ENCODE assay signal across 8 cellular contexts in the genomic region with DNA sequence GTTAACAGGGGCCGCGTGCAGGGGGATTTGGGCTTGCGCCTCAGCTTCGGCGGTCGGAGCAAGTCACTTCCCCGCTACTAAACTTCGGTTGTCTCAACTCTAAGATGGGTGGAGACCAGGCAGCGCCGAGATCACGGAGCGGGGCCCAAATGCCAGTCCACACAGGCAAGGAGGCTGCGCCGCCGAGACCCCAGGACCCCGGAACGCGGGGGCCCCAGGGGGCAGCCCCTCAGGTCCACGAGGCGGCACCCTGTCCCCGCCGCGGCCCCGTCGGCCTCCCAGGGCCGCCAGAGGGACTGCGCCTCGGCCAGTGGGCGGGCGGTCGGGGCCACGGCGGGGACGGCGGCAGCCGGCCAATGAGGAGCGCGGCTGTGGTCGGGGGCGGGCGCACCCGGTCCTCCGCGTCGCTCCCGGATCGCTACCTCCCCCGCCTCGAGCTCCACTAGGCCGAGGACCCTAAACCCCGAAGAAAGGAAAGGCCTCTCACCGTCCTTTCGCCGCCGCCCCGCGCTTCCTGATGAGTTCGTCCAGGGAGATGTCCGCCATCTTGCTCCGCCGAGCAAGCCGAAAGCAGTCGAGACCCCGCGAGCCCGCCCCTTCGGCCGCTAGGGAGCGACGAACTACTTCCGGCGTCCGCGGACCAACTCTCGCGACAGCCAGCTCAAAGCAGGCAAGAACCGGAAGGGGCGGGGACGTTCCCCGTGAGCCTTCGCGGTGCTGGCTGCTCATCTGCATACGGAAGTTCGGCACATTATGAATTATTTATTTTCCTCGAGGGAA. TPM values are rescaled to one million over a fixed set of nuclear protein-coding genes. Genes with fewer than 3 reads are reported as not detected.
DNase-seq lines count a peak whose midpoint lies in the region; ATAC-seq and TF ChIP-seq lines count a peak whose summit lies in the region.

Gene POLDIP3, minus strand, starts transcription at position 572 of the 780 bp plus-strand sequence. Its CDS starts 26 bp downstream, at position 546.

- H3K27me3 Mint-ChIP-seq in activated naive CD8-positive, alpha-beta T cell: no peaks in the 10 kb centered on the region
- H3K27me3 Mint-ChIP-seq in glutamatergic neuron (ENCODE audit: unreplicated experiment) (peaks cover 21% of the 10 kb centered on the region), osteocyte (ENCODE audit: unreplicated experiment) (no peaks in the 10 kb centered on the region)

- H3K4me1 Mint-ChIP-seq in activated naive CD8-positive, alpha-beta T cell (ENCODE audit: low read depth): peaks cover 51% of the 10 kb centered on the region
- H3K4me1 Mint-ChIP-seq in glutamatergic neuron (ENCODE audit: low read depth, unreplicated experiment): peaks cover 12% of the 10 kb centered on the region
- peaks cover 68% of the 10 kb centered on the region for H3K4me1 Mint-ChIP-seq in osteocyte (ENCODE audit: unreplicated experiment)

- peaks cover 8% of the 10 kb centered on the region for H3K36me3 Mint-ChIP-seq in activated naive CD8-positive, alpha-beta T cell
- H3K36me3 Mint-ChIP-seq in glutamatergic neuron (ENCODE audit: unreplicated experiment) (no peaks in the 10 kb centered on the region), osteocyte (ENCODE audit: unreplicated experiment) (peaks cover 13% of the 10 kb centered on the region)

- H3K27ac Mint-ChIP-seq in activated naive CD8-positive, alpha-beta T cell: peak within 1 kb of the TSS; percentile 100
- H3K27ac Mint-ChIP-seq in glutamatergic neuron (ENCODE audit: unreplicated experiment): peak within 1 kb of the TSS; percentile 100
- peak within 1 kb of the TSS; percentile 100 for H3K27ac Mint-ChIP-seq in osteocyte (ENCODE audit: unreplicated experiment)

- no peaks in the 10 kb centered on the region for H3K27me3 ChIP-seq in thymus (ENCODE audit: control insufficient read depth, insufficient read depth)

- under 1% methylated on average over 85 of the region's 85 CpGs for WGBS in thymus

- peak; percentile 100 for DNase-seq in GM12865 (ENCODE audit: low read depth)
- peak; percentile 95 for DNase-seq in NCI-H1105 (lab: John Stamatoyannopoulos, UW)
- DNase-seq in SKM-1 treated with dmso at 0.1 percent for 144 hours (lab: John Stamatoyannopoulos, UW; ENCODE audit: unreplicated experiment): peak; percentile 96
- peak; percentile 99 for DNase-seq in glutamatergic neuron
- peak; percentile 100 for DNase-seq in osteocyte (ENCODE audit: extremely low spot score, unreplicated experiment)

- peak; percentile 78 for ATAC-seq in HG02642 (IDR thresholded peaks at IDR 0.05; ENCODE audit: poor library complexity, unreplicated experiment)

- peaks cover 20% of the 10 kb centered on the region for H3K4me1 ChIP-seq in thymus (ENCODE audit: control insufficient read depth, insufficient read depth, low read length)

- H3K4me3 ChIP-seq in GM12865 (ENCODE audit: low read depth, low read length) (peak within 1 kb of the TSS; percentile 68), thymus (ENCODE audit: low read length) (peak within 1 kb of the TSS; percentile 98)

- H3K36me3 ChIP-seq in thymus (ENCODE audit: control insufficient read depth, insufficient read depth): peaks cover 31% of the 10 kb centered on the region

- H3K27ac ChIP-seq in thymus (ENCODE audit: low read depth): peak within 1 kb of the TSS; percentile 98

- peak within 1 kb of the TSS; percentile 100 for H3K4me3 Mint-ChIP-seq in activated naive CD8-positive, alpha-beta T cell
- H3K4me3 Mint-ChIP-seq in glutamatergic neuron (ENCODE audit: unreplicated experiment): peak within 1 kb of the TSS; percentile 95
- H3K4me3 Mint-ChIP-seq in osteocyte (ENCODE audit: unreplicated experiment): peak within 1 kb of the TSS; percentile 92

- TF ChIP-seq CTCF in GM12865 (IDR thresholded peaks at IDR 0.05; ENCODE audit: insufficient read depth, low read depth, low read length, missing control alignments) (peak; percentile 25), glutamatergic neuron (IDR thresholded peaks at IDR 0.05; ENCODE audit: partially characterized antibody, unreplicated experiment) (peak; percentile 33), osteocyte (IDR thresholded peaks at IDR 0.05) (peak; percentile 30)

- no peaks in the 10 kb centered on the region for H3K9me3 ChIP-seq in thymus (ENCODE audit: control insufficient read depth)

- H3K9me3 Mint-ChIP-seq in activated naive CD8-positive, alpha-beta T cell (ENCODE audit: low read depth): no peaks in the 10 kb centered on the region
- H3K9me3 Mint-ChIP-seq in glutamatergic neuron (ENCODE audit: unreplicated experiment): peaks cover 14% of the 10 kb centered on the region
- no peaks in the 10 kb centered on the region for H3K9me3 Mint-ChIP-seq in osteocyte (ENCODE audit: unreplicated experiment)

RNA-seq across cellular contexts. Expression of gene POLDIP3, which starts in this region (rescaled TPM):
- total RNA-seq in glutamatergic neuron (ENCODE audit: unreplicated experiment) (52.8 TPM), osteocyte (77.8 and 77.9 TPM in 2 replicates)
- 29.8 TPM for polyA plus RNA-seq in thymus

Comparison
In these comparisons a context has a peak if more than half of its experiments do, and no peak if none do; other contexts are left out.
1. Peak in every context shown above with its lines: DNase-seq, ATAC-seq, H3K4me3 ChIP-seq and H3K27ac ChIP-seq.